17 cellular contexts compared by ENCODE assay signal in genomic region chr15:92037446-92037845, GRCh38.
DNase-seq lines count a peak whose midpoint lies in the region; ATAC-seq and TF ChIP-seq lines count a peak whose summit lies in the region.
"Had no signal": no experiment of that assay in that cellular context is flagged by ENCODE, and none has a peak within 500 bp of the region (broad histone marks: within the 10 kb centered on the region; RNA-seq: fewer than 3 reads in every experiment).

No MANE protein-coding gene starts in this region.

- no peak for ATAC-seq in GM23338
- no peak for ATAC-seq in WTC11
- ATAC-seq: A549, HCT116 had no signal

- no peaks in the 10 kb centered on the region for H3F3A ChIP-seq in GM23338 (replicated peaks; ENCODE audit: low read depth)

- peaks cover 10% of the 10 kb centered on the region for H3K9me2 ChIP-seq in GM23338 (ENCODE audit: insufficient read depth)

- 71% methylated on average over 1 of the region's 1 CpG for WGBS in prostate gland

- H3K4me3 ChIP-seq in GM23338 (0 out of 2 replicates have a peak overlapping the region, but pooled peaks have one; percentile 15), iPS-20b (ENCODE audit: low read length) (peak overlapping the region; percentile 1; the same call in 1 of the 2 replicates), prostate gland (no peak overlapping the region)
- H3K4me3 ChIP-seq: A549 had no signal

- DNase-seq in GM23338 (ENCODE audit: low spot score) (no peak), WTC11 (ENCODE audit: low spot score) (no peak), NAMALWA (ENCODE audit: low spot score) (no peak), prostate gland (ENCODE audit: low spot score) (no peak)
- no peak for DNase-seq in activated T-cell treated with anti-CD3 and anti-CD28 coated beads, Interleukin-2, amount 50 U/mL, for 24 hours
- DNase-seq: 8988T; ACHN; C1 segment of cervical spinal cord; Calu3; CD4-positive, alpha-beta memory T cell; COR-L47; DMS53; DMS79 treated with DMSO at 0.1 percent for 48 hours; H7 had no signal

- CTCF ChIA-PET in WTC11 (lab: Charles Lee) = no interaction called here

- H3K36me3 ChIP-seq in GM23338 (ENCODE audit: insufficient read depth) (no peaks in the 10 kb centered on the region), iPS-20b (ENCODE audit: insufficient read depth, low read depth, low read length) (no peaks in the 10 kb centered on the region), prostate gland (no peaks in the 10 kb centered on the region)

- TF ChIP-seq POLR2A in prostate gland (IDR thresholded peaks at IDR 0.05) = no peak

- no peak overlapping the region for H3K9ac ChIP-seq in iPS-20b (ENCODE audit: low read depth, low read length)

- POLR2A ChIA-PET in WTC11 (lab: Charles Lee) = no interaction called here

- H3K4me2 ChIP-seq in GM23338 = peak overlapping the region; percentile 44
- H3K4me2 ChIP-seq: A549 had no signal

- H3K27ac ChIP-seq in GM23338 (ENCODE audit: low read depth) (no peak overlapping the region), iPS-20b (ENCODE audit: low read length) (no peak overlapping the region), prostate gland (no peak overlapping the region)
- H3K27ac ChIP-seq: A549 had no signal

- H3K9me3 ChIP-seq in iPS-20b (ENCODE audit: insufficient read depth, low read depth, low read length) (peaks cover 4% of the 10 kb centered on the region), prostate gland (no peaks in the 10 kb centered on the region)

- peaks cover 4% of the 10 kb centered on the region; the same call in 1 of the 2 replicates for H3K79me2 ChIP-seq in GM23338 (replicated peaks; ENCODE audit: insufficient read depth)

- intact Hi-C loops in prostate gland (cut with DNase I) = no loop called here

- H3K27ac Mint-ChIP-seq in GM23338 (no peak overlapping the region), WTC11 (peak overlapping the region; percentile 32; the same call in 1 of the 2 replicates)
- H3K27ac Mint-ChIP-seq in activated T-cell treated with anti-CD3 and anti-CD28 coated beads, Interleukin-2, amount 50 U/mL, for 24 hours = no peak overlapping the region

- H2AFZ ChIP-seq in GM23338 = no peak overlapping the region

- H3K4me1 ChIP-seq in GM23338 (ENCODE audit: insufficient read depth) (peaks cover 13% of the 10 kb centered on the region), iPS-20b (ENCODE audit: insufficient read depth, low read length) (peaks cover 10% of the 10 kb centered on the region), prostate gland (replicated peaks) (no peaks in the 10 kb centered on the region)
- H3K4me1 ChIP-seq: A549 had no signal

- H3K9me3 Mint-ChIP-seq in GM23338 = peaks cover 19% of the 10 kb centered on the region
- H3K9me3 Mint-ChIP-seq in WTC11 = peaks cover 23% of the 10 kb centered on the region
- H3K9me3 Mint-ChIP-seq in activated T-cell treated with anti-CD3 and anti-CD28 coated beads, Interleukin-2, amount 50 U/mL, for 24 hours = peaks cover 6% of the 10 kb centered on the region

- TF ChIP-seq CTCF in GM23338 (conservative IDR thresholded peaks at IDR 0.05; ENCODE audit: low read depth in 2 of 2) (no peak), WTC11 (IDR thresholded peaks at IDR 0.05) (no peak), prostate gland (IDR thresholded peaks at IDR 0.05) (no peak)

- no peaks in the 10 kb centered on the region for H4K20me1 ChIP-seq in GM23338 (replicated peaks; ENCODE audit: insufficient read depth)

- H3K27me3 ChIP-seq in GM23338 (ENCODE audit: insufficient read depth) = no peaks in the 10 kb centered on the region
- no peaks in the 10 kb centered on the region for H3K27me3 ChIP-seq in iPS-20b (ENCODE audit: insufficient read depth, low read length)
- H3K27me3 ChIP-seq in prostate gland (replicated peaks; ENCODE audit: insufficient read depth) = no peaks in the 10 kb centered on the region

- H3K36me3 Mint-ChIP-seq in GM23338 (ENCODE audit: low read depth) (peaks cover 12% of the 10 kb centered on the region), WTC11 (peaks cover 18% of the 10 kb centered on the region)
- no peaks in the 10 kb centered on the region for H3K36me3 Mint-ChIP-seq in activated T-cell treated with anti-CD3 and anti-CD28 coated beads, Interleukin-2, amount 50 U/mL, for 24 hours (ENCODE audit: low read depth)

- no peak overlapping the region for H3K4me3 Mint-ChIP-seq in GM23338
- no peak overlapping the region for H3K4me3 Mint-ChIP-seq in WTC11
- no peak overlapping the region for H3K4me3 Mint-ChIP-seq in activated T-cell treated with anti-CD3 and anti-CD28 coated beads, Interleukin-2, amount 50 U/mL, for 24 hours
- H3K4me3 Mint-ChIP-seq: CD4-positive, alpha-beta memory T cell had no signal

- H3K27me3 Mint-ChIP-seq in GM23338 (ENCODE audit: insufficient read depth, low read depth, poor library complexity) (peaks cover 6% of the 10 kb centered on the region), WTC11 (ENCODE audit: low read depth) (no peaks in the 10 kb centered on the region)
- H3K27me3 Mint-ChIP-seq in activated T-cell treated with anti-CD3 and anti-CD28 coated beads, Interleukin-2, amount 50 U/mL, for 24 hours = no peaks in the 10 kb centered on the region
- H3K27me3 Mint-ChIP-seq: CD4-positive, alpha-beta memory T cell had no signal

- peaks cover 13% of the 10 kb centered on the region for H3K4me1 Mint-ChIP-seq in GM23338
- peaks cover 16% of the 10 kb centered on the region for H3K4me1 Mint-ChIP-seq in WTC11
- H3K4me1 Mint-ChIP-seq in activated T-cell treated with anti-CD3 and anti-CD28 coated beads, Interleukin-2, amount 50 U/mL, for 24 hours (ENCODE audit: low read depth) = peaks cover 22% of the 10 kb centered on the region

TF ChIP-seq in GM23338, 12 proteins besides CTCF, POLR2A, EP300 and RAD21 (continues in another document):
- TF ChIP-seq STAT1 (IDR thresholded peaks at IDR 0.05; ENCODE audit: unreplicated experiment) (no peak), EZH2phosphoT487 (IDR thresholded peaks at IDR 0.05; ENCODE audit: unreplicated experiment) (no peak), NANOG (IDR thresholded peaks at IDR 0.05; ENCODE audit: borderline replicate concordance) (no peak), ZNF331 (CRISPR knock-in tag; IDR thresholded peaks at IDR 0.05; ENCODE audit: low read depth) (no peak), EZH2 (IDR thresholded peaks at IDR 0.05; ENCODE audit: low read depth, unreplicated experiment) (no peak)

TF ChIP-seq in WTC11, 78 proteins besides CTCF, POLR2A, EP300 and RAD21 (continues in another document):
- no peak for TF ChIP-seq IRF2 (CRISPR knock-in tag; IDR thresholded peaks at IDR 0.05; ENCODE audit: borderline replicate concordance, low read depth)
- TF ChIP-seq, protein P1, sequence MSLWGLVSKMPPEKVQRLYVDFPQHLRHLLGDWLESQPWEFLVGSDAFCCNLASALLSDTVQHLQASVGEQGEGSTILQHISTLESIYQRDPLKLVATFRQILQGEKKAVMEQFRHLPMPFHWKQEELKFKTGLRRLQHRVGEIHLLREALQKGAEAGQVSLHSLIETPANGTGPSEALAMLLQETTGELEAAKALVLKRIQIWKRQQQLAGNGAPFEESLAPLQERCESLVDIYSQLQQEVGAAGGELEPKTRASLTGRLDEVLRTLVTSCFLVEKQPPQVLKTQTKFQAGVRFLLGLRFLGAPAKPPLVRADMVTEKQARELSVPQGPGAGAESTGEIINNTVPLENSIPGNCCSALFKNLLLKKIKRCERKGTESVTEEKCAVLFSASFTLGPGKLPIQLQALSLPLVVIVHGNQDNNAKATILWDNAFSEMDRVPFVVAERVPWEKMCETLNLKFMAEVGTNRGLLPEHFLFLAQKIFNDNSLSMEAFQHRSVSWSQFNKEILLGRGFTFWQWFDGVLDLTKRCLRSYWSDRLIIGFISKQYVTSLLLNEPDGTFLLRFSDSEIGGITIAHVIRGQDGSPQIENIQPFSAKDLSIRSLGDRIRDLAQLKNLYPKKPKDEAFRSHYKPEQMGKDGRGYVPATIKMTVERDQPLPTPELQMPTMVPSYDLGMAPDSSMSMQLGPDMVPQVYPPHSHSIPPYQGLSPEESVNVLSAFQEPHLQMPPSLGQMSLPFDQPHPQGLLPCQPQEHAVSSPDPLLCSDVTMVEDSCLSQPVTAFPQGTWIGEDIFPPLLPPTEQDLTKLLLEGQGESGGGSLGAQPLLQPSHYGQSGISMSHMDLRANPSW (CRISPR knock-in tag; conservative IDR thresholded peaks at IDR 0.05; ENCODE audit: low read depth) = no peak
- TF ChIP-seq AR (CRISPR knock-in tag; IDR thresholded peaks at IDR 0.05) = no peak
- no peak for TF ChIP-seq MXD4 (CRISPR knock-in tag; IDR thresholded peaks at IDR 0.05; ENCODE audit: borderline replicate concordance)

Comparison
In these comparisons a context has a peak if more than half of its experiments do, and no peak if none do; other contexts are left out.
1. H3K4me3 ChIP-seq: peak in GM23338 (single experiment) and iPS-20b (single experiment); none in prostate gland (0 of 2).